Comparison of ENCODE assay signal across 8 cellular contexts in genomic region chr14:21024668-21025373, GRCh38. TPM values are rescaled to one million over a fixed set of nuclear protein-coding genes. Genes with fewer than 3 reads are reported as not detected.
DNase-seq lines count a peak whose midpoint lies in the region; ATAC-seq and TF ChIP-seq lines count a peak whose summit lies in the region.

Gene NDRG2 (minus strand): TSS chr14:21025061. CDS start chr14:21023315, 1,746 bp downstream.

- WGBS in esophagus squamous epithelium, 2 donors = 0% methylated on average over 8 of the region's 68 CpGs; no CpG with 5 or more reads in 1 of the 2 donors

- no peaks in the 10 kb centered on the region for H3K9me3 ChIP-seq in esophagus squamous epithelium
- no peaks in the 10 kb centered on the region for H3K9me3 ChIP-seq in naive thymus-derived CD4-positive, alpha-beta T cell (ENCODE audit: control insufficient read depth in 2 of 3, low read length in 3 of 3)

- H3K4me3 ChIP-seq in esophagus squamous epithelium = peak within 1 kb of the TSS; percentile 68 to 94 (median 80)
- peak within 1 kb of the TSS; percentile 70 for H3K4me3 ChIP-seq in naive thymus-derived CD4-positive, alpha-beta T cell (ENCODE audit: low read length)

- DNase-seq in NCI-H82 (lab: John Stamatoyannopoulos, UW) = peak; percentile 88
- DNase-seq in NCI-H82 treated with DMSO at 0.1 percent for 48 hours (lab: John Stamatoyannopoulos, UW; ENCODE audit: unreplicated experiment) = no peak
- peak; percentile 59 to 83 for DNase-seq in NOMO-1 (lab: John Stamatoyannopoulos, UW; ENCODE audit: unreplicated experiment in 2 of 2)
- peak; percentile 59 to 71 for DNase-seq in activated T-cell treated with anti-CD3 and anti-CD28 coated beads, Interleukin-2, amount 50 U/mL, for 48 hours
- DNase-seq in esophagus squamous epithelium (lab: John Stamatoyannopoulos, UW) = no peak
- DNase-seq in naive thymus-derived CD4-positive, alpha-beta T cell = peak; percentile 50 to 78 (median 67)
- DNase-seq in stimulated activated CD8-positive, alpha-beta memory T cell treated with anti-CD3 and anti-CD28 coated beads, Interleukin-7, amount 100 ng/mL, for 4 hours (ENCODE audit: low read depth in 2 of 2) = peak; percentile 48 to 76

- H3K36me3 ChIP-seq in esophagus squamous epithelium = peaks cover 0 to 26% (median 4%) of the 10 kb centered on the region in 3 donors
- peaks cover 0 to 16% (median 0%) of the 10 kb centered on the region in 3 experiments for H3K36me3 ChIP-seq in naive thymus-derived CD4-positive, alpha-beta T cell (ENCODE audit: control insufficient read depth in 2 of 3, insufficient read depth in 3 of 3, low read length in 3 of 3)

- H3K36me3 Mint-ChIP-seq in naive thymus-derived CD4-positive, alpha-beta T cell = peaks cover 0 to 13% (median 0%) of the 10 kb centered on the region in 5 donors

- peak within 1 kb of the TSS; percentile 81 to 95 (median 90) for H3K27ac ChIP-seq in esophagus squamous epithelium
- H3K27ac ChIP-seq in naive thymus-derived CD4-positive, alpha-beta T cell (ENCODE audit: low read depth, low read length) = peak within 1 kb of the TSS; percentile 70

- ATAC-seq in naive thymus-derived CD4-positive, alpha-beta T cell = peak; percentile 93
- ATAC-seq in GM19467 (IDR thresholded peaks at IDR 0.05; ENCODE audit: unreplicated experiment) = no peak

- H3K4me3 Mint-ChIP-seq in naive thymus-derived CD4-positive, alpha-beta T cell = peak within 1 kb of the TSS; percentile 84 to 97 (median 92)

- H3K27me3 ChIP-seq in esophagus squamous epithelium = no peaks in the 10 kb centered on the region
- no peaks in the 10 kb centered on the region for H3K27me3 ChIP-seq in naive thymus-derived CD4-positive, alpha-beta T cell (ENCODE audit: control insufficient read depth in 2 of 2, insufficient read depth in 2 of 2, low read length in 2 of 2)

- intact Hi-C loops in esophagus squamous epithelium (cut with DNase I) = no loop called here
- intact Hi-C loops in naive thymus-derived CD4-positive, alpha-beta T cell (cut with micrococcal nuclease) = loop anchor here (1.0 to 5.0 kb wide), 8 partner anchors 11 to 79 kb away; partner anchors contain the start of genes ARHGEF40 (in 1 of the 2) and METTL17 (in 1 of the 2)

- no peaks in the 10 kb centered on the region for H3K9me3 Mint-ChIP-seq in naive thymus-derived CD4-positive, alpha-beta T cell

- no peak for TF ChIP-seq CTCF in esophagus squamous epithelium (IDR thresholded peaks at IDR 0.05)

- CTCF ChIA-PET in naive thymus-derived CD4-positive, alpha-beta T cell (lab: Charles Lee) = no interaction called here

- POLR2A ChIA-PET in naive thymus-derived CD4-positive, alpha-beta T cell (lab: Charles Lee) = interaction anchor here (0.6 to 0.7 kb wide), 2 partner anchors 62 to 342 kb away, joined by 3 read pairs; no protein-coding TSS in a partner anchor

- TF ChIP-seq POLR2A in esophagus squamous epithelium (IDR thresholded peaks at IDR 0.05) = peak in 1 of 4 donors; percentile 55

- peaks cover 7 to 28% (median 23%) of the 10 kb centered on the region in 7 donors for H3K4me1 Mint-ChIP-seq in naive thymus-derived CD4-positive, alpha-beta T cell

- H3K4me1 ChIP-seq in esophagus squamous epithelium = peaks cover 12 to 67% (median 25%) of the 10 kb centered on the region in 3 donors
- peaks cover 7 to 13% of the 10 kb centered on the region in 2 donors for H3K4me1 ChIP-seq in naive thymus-derived CD4-positive, alpha-beta T cell (ENCODE audit: control insufficient read depth in 2 of 2, insufficient read depth in 2 of 2, low read length in 2 of 2)

- peak within 1 kb of the TSS in 8 of 9 donors; percentile 66 to 92 (median 80) for H3K27ac Mint-ChIP-seq in naive thymus-derived CD4-positive, alpha-beta T cell

- peaks cover 0 to 47% (median 0%) of the 10 kb centered on the region in 5 donors for H3K27me3 Mint-ChIP-seq in naive thymus-derived CD4-positive, alpha-beta T cell

RNA-seq across cellular contexts. Expression of gene NDRG2, which starts in this region (rescaled TPM):
- total RNA-seq in esophagus squamous epithelium = 100 to 1,000 TPM in 3 of 4 donors, 10 to 100 TPM in 1; 96.3 to 209 (median 142) TPM
- total RNA-seq in naive thymus-derived CD4-positive, alpha-beta T cell = 10 to 100 TPM in 4 of 5 experiments, 1 to 10 TPM in 1; 5.9 to 39.9 (median 35.2) TPM
- 10 to 100 TPM; 29.2 to 35.1 TPM for polyA plus RNA-seq in naive thymus-derived CD4-positive, alpha-beta T cell

Comparison
In these comparisons a context has a peak if more than half of its experiments do, and no peak if none do; other contexts are left out.
1. DNase-seq: peak in NCI-H82 (single experiment), NOMO-1 (2 of 2), activated T-cell treated with anti-CD3 and anti-CD28 coated beads, Interleukin-2, amount 50 U/mL, for 48 hours (2 of 2), naive thymus-derived CD4-positive, alpha-beta T cell (9 of 9) and stimulated activated CD8-positive, alpha-beta memory T cell treated with anti-CD3 and anti-CD28 coated beads, Interleukin-7, amount 100 ng/mL, for 4 hours (2 of 2); none in NCI-H82 treated with DMSO at 0.1 percent for 48 hours (single experiment) and esophagus squamous epithelium (single experiment).